Comparison of ENCODE assay signal across 17 cellular contexts in genomic region chr13:37775871-37776270, GRCh38.
"Had no signal": no experiment of that assay in that cellular context is flagged by ENCODE, and none has a peak within 500 bp of the region (broad histone marks: within the 10 kb centered on the region; RNA-seq: fewer than 3 reads in every experiment).

No MANE protein-coding gene starts in this region.

- H3K27me3 ChIP-seq: right lobe of liver, transverse colon had no signal

- H3K9me3 Mint-ChIP-seq: activated T-cell treated with anti-CD3 and anti-CD28 coated beads, Interleukin-2, amount 50 U/mL, for 24 hours; stimulated activated naive B cell treated with anti-CD40 and anti-IgM and Interleukin-4, amounts not matched to agents 10 μg/mL and 1 μg/mL and 100 μg/mL, for 72 hours had no signal

- H3K4me1 ChIP-seq: psoas muscle, right lobe of liver, transverse colon had no signal

- H3K4me1 Mint-ChIP-seq: activated CD8-positive, alpha-beta memory T cell treated with anti-CD3 and anti-CD28 coated beads, Interleukin-2, amount 10 ng/mL, durations not matched to agents 7 days and 5 days; stimulated activated naive B cell treated with anti-CD40 and anti-IgM and Interleukin-4, amounts not matched to agents 10 μg/mL and 1 μg/mL and 100 μg/mL, for 72 hours had no signal

- H3K36me3 ChIP-seq: right lobe of liver, transverse colon had no signal

- DNase-seq: activated CD4-positive, alpha-beta T cell treated with anti-CD3 and anti-CD28 coated beads, Interleukin-2, amount 50 U/mL, for 4 hours; activated CD8-positive, alpha-beta memory T cell treated with anti-CD3 and anti-CD28 coated beads, Interleukin-2, amount 10 ng/mL, durations not matched to agents 7 days and 5 days; activated effector memory CD4-positive, alpha-beta T cell treated with Interleukin-2 at 50 U/mL for 16 hours; activated T-cell treated with anti-CD3 and anti-CD28 coated beads, Interleukin-2, amount 50 U/mL, for 24 hours; caudate nucleus; effector CD4-positive, alpha-beta T cell; left cardiac atrium; occipital lobe; psoas muscle; right lobe of liver; stimulated activated CD4-positive, alpha-beta T cell treated with anti-CD3 and anti-CD28 coated beads, Interleukin-2, amount 100 ng/mL, for 24 hours; stimulated activated naive B cell treated with anti-CD40 and anti-IgM and Interleukin-4, amounts not matched to agents 10 μg/mL and 1 μg/mL and 100 μg/mL, for 72 hours; substantia nigra; transverse colon had no signal

- H3K36me3 Mint-ChIP-seq: activated CD8-positive, alpha-beta memory T cell treated with anti-CD3 and anti-CD28 coated beads, Interleukin-2, amount 10 ng/mL, durations not matched to agents 7 days and 5 days; activated naive CD8-positive, alpha-beta T cell; natural killer cell treated with Interleukin-12 subunit alpha and Interleukin-12 subunit beta and Interleukin-15 and Interleukin-18, amount 100 ng/mL, for 72 hours; stimulated activated naive B cell treated with anti-CD40 and anti-IgM and Interleukin-4, amounts not matched to agents 10 μg/mL and 1 μg/mL and 100 μg/mL, for 72 hours had no signal

- H3K4me3 Mint-ChIP-seq: activated CD8-positive, alpha-beta memory T cell treated with anti-CD3 and anti-CD28 coated beads, Interleukin-2, amount 10 ng/mL, durations not matched to agents 7 days and 5 days; activated naive CD8-positive, alpha-beta T cell; activated T-cell treated with anti-CD3 and anti-CD28 coated beads, Interleukin-2, amount 50 U/mL, for 24 hours; natural killer cell treated with Interleukin-12 subunit alpha and Interleukin-12 subunit beta and Interleukin-15 and Interleukin-18, amount 100 ng/mL, for 72 hours; stimulated activated naive B cell treated with anti-CD40 and anti-IgM and Interleukin-4, amounts not matched to agents 10 μg/mL and 1 μg/mL and 100 μg/mL, for 72 hours had no signal

- H3K27me3 Mint-ChIP-seq: activated CD8-positive, alpha-beta memory T cell treated with anti-CD3 and anti-CD28 coated beads, Interleukin-2, amount 10 ng/mL, durations not matched to agents 7 days and 5 days; activated naive CD8-positive, alpha-beta T cell; activated T-cell treated with anti-CD3 and anti-CD28 coated beads, Interleukin-2, amount 50 U/mL, for 24 hours; natural killer cell treated with Interleukin-12 subunit alpha and Interleukin-12 subunit beta and Interleukin-15 and Interleukin-18, amount 100 ng/mL, for 72 hours; stimulated activated naive B cell treated with anti-CD40 and anti-IgM and Interleukin-4, amounts not matched to agents 10 μg/mL and 1 μg/mL and 100 μg/mL, for 72 hours had no signal

- H3K9me3 ChIP-seq: psoas muscle, right lobe of liver, transverse colon had no signal

- H3K27ac ChIP-seq: coronary artery, psoas muscle, right lobe of liver, transverse colon had no signal

- ATAC-seq: activated CD8-positive, alpha-beta memory T cell treated with anti-CD3 and anti-CD28 coated beads, Interleukin-2, amount 10 ng/mL, durations not matched to agents 7 days and 5 days; left cardiac atrium; natural killer cell treated with Interleukin-12 subunit alpha and Interleukin-12 subunit beta and Interleukin-15 and Interleukin-18, amount 100 ng/mL, for 72 hours; psoas muscle; right lobe of liver; stimulated activated naive B cell treated with anti-CD40 and anti-IgM and Interleukin-4, amounts not matched to agents 10 μg/mL and 1 μg/mL and 100 μg/mL, for 72 hours had no signal

- H3K4me3 ChIP-seq: coronary artery, psoas muscle, right lobe of liver, transverse colon had no signal

- H3K27ac Mint-ChIP-seq: activated CD8-positive, alpha-beta memory T cell treated with anti-CD3 and anti-CD28 coated beads, Interleukin-2, amount 10 ng/mL, durations not matched to agents 7 days and 5 days; activated naive CD8-positive, alpha-beta T cell; activated T-cell treated with anti-CD3 and anti-CD28 coated beads, Interleukin-2, amount 50 U/mL, for 24 hours; natural killer cell treated with Interleukin-12 subunit alpha and Interleukin-12 subunit beta and Interleukin-15 and Interleukin-18, amount 100 ng/mL, for 72 hours; stimulated activated naive B cell treated with anti-CD40 and anti-IgM and Interleukin-4, amounts not matched to agents 10 μg/mL and 1 μg/mL and 100 μg/mL, for 72 hours had no signal
